2 cellular contexts compared by ENCODE assay signal in the genomic region with DNA sequence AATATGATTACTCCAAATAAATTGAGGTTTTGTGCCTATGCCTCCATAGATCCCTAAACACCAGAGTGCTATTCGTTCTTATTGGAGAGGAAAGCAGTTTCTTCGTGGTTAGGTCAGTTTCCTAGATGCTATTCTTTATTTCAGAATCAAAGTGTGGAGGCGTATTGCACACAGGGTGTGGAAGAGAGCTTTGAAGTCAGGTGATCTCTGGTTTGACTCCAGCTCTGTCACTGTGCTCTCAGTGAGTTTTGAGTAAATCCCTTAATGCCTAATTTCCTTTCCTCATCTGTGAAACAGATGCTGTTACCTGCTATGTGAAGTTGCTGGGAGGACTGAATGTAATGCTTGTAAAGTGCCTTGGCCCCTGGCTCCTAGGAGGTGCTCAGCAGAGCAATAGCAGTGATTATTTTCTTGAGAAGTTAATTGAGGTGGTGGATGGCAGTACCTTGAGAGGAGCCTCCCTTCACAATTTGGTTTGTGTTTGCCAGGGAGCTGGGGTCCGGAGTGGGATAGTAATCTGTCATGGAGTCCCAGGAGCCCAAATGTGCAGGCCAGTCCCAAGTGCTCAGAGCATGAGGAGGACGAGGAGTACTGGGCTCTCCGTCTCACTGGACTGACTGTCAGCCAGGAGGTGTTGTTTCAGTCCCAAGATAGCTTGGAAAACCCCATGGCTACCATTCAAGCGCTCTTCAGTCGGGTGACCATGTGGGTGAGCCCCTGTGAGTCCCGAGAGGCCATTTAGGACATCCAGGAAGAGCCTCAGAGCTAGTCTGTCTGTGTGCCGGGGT.
TF ChIP-seq lines count a peak whose summit lies in the region.

No MANE protein-coding gene starts in this region.

TF ChIP-seq in GM23338, 12 proteins besides CTCF, POLR2A, EP300 and RAD21:
- no peak for TF ChIP-seq ZNF114 (CRISPR knock-in tag; IDR thresholded peaks at IDR 0.05)
TF ChIP-seq in GM23338: peak in this region for 0.

TF ChIP-seq in WTC11, 78 proteins besides CTCF, POLR2A, EP300 and RAD21:
- TF ChIP-seq, protein P1, sequence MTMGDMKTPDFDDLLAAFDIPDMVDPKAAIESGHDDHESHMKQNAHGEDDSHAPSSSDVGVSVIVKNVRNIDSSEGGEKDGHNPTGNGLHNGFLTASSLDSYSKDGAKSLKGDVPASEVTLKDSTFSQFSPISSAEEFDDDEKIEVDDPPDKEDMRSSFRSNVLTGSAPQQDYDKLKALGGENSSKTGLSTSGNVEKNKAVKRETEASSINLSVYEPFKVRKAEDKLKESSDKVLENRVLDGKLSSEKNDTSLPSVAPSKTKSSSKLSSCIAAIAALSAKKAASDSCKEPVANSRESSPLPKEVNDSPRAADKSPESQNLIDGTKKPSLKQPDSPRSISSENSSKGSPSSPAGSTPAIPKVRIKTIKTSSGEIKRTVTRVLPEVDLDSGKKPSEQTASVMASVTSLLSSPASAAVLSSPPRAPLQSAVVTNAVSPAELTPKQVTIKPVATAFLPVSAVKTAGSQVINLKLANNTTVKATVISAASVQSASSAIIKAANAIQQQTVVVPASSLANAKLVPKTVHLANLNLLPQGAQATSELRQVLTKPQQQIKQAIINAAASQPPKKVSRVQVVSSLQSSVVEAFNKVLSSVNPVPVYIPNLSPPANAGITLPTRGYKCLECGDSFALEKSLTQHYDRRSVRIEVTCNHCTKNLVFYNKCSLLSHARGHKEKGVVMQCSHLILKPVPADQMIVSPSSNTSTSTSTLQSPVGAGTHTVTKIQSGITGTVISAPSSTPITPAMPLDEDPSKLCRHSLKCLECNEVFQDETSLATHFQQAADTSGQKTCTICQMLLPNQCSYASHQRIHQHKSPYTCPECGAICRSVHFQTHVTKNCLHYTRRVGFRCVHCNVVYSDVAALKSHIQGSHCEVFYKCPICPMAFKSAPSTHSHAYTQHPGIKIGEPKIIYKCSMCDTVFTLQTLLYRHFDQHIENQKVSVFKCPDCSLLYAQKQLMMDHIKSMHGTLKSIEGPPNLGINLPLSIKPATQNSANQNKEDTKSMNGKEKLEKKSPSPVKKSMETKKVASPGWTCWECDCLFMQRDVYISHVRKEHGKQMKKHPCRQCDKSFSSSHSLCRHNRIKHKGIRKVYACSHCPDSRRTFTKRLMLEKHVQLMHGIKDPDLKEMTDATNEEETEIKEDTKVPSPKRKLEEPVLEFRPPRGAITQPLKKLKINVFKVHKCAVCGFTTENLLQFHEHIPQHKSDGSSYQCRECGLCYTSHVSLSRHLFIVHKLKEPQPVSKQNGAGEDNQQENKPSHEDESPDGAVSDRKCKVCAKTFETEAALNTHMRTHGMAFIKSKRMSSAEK (CRISPR knock-in tag; IDR thresholded peaks at IDR 0.05; ENCODE audit: borderline replicate concordance) = no peak
- TF ChIP-seq PRRX2 (CRISPR knock-in tag; IDR thresholded peaks at IDR 0.05) (no peak), ZNF317 (CRISPR knock-in tag; IDR thresholded peaks at IDR 0.05; ENCODE audit: borderline replicate concordance, low read depth) (no peak), JUN (CRISPR knock-in tag; IDR thresholded peaks at IDR 0.05) (no peak), GRHL2 (CRISPR knock-in tag; IDR thresholded peaks at IDR 0.05; ENCODE audit: insufficient replicate concordance, severe bottlenecking) (no peak), NFYB (CRISPR knock-in tag; conservative IDR thresholded peaks at IDR 0.05; ENCODE audit: low read depth) (no peak)
- TF ChIP-seq, protein P2, sequence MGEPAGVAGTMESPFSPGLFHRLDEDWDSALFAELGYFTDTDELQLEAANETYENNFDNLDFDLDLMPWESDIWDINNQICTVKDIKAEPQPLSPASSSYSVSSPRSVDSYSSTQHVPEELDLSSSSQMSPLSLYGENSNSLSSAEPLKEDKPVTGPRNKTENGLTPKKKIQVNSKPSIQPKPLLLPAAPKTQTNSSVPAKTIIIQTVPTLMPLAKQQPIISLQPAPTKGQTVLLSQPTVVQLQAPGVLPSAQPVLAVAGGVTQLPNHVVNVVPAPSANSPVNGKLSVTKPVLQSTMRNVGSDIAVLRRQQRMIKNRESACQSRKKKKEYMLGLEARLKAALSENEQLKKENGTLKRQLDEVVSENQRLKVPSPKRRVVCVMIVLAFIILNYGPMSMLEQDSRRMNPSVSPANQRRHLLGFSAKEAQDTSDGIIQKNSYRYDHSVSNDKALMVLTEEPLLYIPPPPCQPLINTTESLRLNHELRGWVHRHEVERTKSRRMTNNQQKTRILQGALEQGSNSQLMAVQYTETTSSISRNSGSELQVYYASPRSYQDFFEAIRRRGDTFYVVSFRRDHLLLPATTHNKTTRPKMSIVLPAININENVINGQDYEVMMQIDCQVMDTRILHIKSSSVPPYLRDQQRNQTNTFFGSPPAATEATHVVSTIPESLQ (CRISPR knock-in tag; IDR thresholded peaks at IDR 0.05) = no peak
- TF ChIP-seq, protein P3, sequence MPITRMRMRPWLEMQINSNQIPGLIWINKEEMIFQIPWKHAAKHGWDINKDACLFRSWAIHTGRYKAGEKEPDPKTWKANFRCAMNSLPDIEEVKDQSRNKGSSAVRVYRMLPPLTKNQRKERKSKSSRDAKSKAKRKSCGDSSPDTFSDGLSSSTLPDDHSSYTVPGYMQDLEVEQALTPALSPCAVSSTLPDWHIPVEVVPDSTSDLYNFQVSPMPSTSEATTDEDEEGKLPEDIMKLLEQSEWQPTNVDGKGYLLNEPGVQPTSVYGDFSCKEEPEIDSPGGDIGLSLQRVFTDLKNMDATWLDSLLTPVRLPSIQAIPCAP (CRISPR knock-in tag; IDR thresholded peaks at IDR 0.05) = no peak
- TF ChIP-seq, protein P4, sequence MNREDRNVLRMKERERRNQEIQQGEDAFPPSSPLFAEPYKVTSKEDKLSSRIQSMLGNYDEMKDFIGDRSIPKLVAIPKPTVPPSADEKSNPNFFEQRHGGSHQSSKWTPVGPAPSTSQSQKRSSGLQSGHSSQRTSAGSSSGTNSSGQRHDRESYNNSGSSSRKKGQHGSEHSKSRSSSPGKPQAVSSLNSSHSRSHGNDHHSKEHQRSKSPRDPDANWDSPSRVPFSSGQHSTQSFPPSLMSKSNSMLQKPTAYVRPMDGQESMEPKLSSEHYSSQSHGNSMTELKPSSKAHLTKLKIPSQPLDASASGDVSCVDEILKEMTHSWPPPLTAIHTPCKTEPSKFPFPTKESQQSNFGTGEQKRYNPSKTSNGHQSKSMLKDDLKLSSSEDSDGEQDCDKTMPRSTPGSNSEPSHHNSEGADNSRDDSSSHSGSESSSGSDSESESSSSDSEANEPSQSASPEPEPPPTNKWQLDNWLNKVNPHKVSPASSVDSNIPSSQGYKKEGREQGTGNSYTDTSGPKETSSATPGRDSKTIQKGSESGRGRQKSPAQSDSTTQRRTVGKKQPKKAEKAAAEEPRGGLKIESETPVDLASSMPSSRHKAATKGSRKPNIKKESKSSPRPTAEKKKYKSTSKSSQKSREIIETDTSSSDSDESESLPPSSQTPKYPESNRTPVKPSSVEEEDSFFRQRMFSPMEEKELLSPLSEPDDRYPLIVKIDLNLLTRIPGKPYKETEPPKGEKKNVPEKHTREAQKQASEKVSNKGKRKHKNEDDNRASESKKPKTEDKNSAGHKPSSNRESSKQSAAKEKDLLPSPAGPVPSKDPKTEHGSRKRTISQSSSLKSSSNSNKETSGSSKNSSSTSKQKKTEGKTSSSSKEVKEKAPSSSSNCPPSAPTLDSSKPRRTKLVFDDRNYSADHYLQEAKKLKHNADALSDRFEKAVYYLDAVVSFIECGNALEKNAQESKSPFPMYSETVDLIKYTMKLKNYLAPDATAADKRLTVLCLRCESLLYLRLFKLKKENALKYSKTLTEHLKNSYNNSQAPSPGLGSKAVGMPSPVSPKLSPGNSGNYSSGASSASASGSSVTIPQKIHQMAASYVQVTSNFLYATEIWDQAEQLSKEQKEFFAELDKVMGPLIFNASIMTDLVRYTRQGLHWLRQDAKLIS (CRISPR knock-in tag; IDR thresholded peaks at IDR 0.05; ENCODE audit: borderline replicate concordance) = no peak
TF ChIP-seq in WTC11: peak in this region for 0.
